ENCODE assay signal across 1 cellular context in the genomic region with DNA sequence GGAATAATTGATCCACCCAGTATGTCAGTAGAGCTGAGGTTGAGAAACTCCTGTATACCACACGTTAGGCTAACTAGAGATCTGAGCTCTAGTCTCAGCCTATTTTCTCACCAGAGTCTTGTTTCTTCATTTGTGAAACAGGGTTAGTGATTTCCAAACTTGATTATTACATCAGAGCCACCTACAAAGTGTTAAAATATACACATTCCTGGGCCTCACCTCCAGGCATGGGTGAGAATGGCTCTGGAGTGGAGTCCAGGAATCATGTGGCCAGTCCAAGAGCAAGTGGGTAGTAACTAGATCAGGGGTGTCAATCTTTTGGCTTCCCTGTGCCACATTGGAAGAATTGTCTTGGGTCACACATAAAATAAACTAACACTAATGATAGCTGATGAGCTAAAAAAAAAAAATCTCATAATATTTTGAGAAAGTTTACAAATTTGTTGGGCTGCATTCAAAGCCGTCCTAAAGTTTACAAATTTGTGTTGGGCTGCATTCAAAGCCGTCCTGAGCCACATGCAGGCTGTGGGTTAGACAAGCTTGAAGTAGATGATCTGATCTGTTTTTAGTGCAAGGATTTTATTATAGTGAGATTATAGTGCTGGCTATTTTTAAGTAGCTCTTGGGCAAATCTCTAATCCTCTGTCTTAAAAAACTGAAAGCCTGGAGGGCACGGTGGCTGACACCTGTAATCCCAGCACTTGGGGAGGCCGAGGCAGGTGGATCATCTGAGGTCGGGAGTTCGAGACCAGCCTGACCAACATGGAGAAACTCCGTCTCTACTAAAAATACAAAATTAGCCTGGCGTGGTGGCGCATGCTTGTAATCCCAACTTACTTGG.
TF ChIP-seq lines count a peak whose summit lies in the region.

No MANE protein-coding gene starts in this region.

TF ChIP-seq in HepG2, 621 proteins besides CTCF, POLR2A, EP300 and RAD21 (continued from another document and continues in another):
- TF ChIP-seq, protein P1, sequence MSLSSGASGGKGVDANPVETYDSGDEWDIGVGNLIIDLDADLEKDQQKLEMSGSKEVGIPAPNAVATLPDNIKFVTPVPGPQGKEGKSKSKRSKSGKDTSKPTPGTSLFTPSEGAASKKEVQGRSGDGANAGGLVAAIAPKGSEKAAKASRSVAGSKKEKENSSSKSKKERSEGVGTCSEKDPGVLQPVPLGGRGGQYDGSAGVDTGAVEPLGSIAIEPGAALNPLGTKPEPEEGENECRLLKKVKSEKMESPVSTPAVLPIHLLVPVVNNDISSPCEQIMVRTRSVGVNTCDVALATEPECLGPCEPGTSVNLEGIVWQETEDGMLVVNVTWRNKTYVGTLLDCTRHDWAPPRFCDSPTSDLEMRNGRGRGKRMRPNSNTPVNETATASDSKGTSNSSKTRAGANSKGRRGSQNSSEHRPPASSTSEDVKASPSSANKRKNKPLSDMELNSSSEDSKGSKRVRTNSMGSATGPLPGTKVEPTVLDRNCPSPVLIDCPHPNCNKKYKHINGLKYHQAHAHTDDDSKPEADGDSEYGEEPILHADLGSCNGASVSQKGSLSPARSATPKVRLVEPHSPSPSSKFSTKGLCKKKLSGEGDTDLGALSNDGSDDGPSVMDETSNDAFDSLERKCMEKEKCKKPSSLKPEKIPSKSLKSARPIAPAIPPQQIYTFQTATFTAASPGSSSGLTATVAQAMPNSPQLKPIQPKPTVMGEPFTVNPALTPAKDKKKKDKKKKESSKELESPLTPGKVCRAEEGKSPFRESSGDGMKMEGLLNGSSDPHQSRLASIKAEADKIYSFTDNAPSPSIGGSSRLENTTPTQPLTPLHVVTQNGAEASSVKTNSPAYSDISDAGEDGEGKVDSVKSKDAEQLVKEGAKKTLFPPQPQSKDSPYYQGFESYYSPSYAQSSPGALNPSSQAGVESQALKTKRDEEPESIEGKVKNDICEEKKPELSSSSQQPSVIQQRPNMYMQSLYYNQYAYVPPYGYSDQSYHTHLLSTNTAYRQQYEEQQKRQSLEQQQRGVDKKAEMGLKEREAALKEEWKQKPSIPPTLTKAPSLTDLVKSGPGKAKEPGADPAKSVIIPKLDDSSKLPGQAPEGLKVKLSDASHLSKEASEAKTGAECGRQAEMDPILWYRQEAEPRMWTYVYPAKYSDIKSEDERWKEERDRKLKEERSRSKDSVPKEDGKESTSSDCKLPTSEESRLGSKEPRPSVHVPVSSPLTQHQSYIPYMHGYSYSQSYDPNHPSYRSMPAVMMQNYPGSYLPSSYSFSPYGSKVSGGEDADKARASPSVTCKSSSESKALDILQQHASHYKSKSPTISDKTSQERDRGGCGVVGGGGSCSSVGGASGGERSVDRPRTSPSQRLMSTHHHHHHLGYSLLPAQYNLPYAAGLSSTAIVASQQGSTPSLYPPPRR (CRISPR knock-in tag; IDR thresholded peaks at IDR 0.05; ENCODE audit: borderline replicate concordance): no peak
- TF ChIP-seq RAD51 (IDR thresholded peaks at IDR 0.05; ENCODE audit: borderline replicate concordance): no peak
- no peak for TF ChIP-seq TFE3 (CRISPR knock-in tag; IDR thresholded peaks at IDR 0.05)
- TF ChIP-seq ZEB1 (IDR thresholded peaks at IDR 0.05; ENCODE audit: insufficient replicate concordance, low read depth): no peak
- TF ChIP-seq SOX5 (CRISPR knock-in tag; IDR thresholded peaks at IDR 0.05; ENCODE audit: borderline replicate concordance): no peak
- TF ChIP-seq, protein P2, sequence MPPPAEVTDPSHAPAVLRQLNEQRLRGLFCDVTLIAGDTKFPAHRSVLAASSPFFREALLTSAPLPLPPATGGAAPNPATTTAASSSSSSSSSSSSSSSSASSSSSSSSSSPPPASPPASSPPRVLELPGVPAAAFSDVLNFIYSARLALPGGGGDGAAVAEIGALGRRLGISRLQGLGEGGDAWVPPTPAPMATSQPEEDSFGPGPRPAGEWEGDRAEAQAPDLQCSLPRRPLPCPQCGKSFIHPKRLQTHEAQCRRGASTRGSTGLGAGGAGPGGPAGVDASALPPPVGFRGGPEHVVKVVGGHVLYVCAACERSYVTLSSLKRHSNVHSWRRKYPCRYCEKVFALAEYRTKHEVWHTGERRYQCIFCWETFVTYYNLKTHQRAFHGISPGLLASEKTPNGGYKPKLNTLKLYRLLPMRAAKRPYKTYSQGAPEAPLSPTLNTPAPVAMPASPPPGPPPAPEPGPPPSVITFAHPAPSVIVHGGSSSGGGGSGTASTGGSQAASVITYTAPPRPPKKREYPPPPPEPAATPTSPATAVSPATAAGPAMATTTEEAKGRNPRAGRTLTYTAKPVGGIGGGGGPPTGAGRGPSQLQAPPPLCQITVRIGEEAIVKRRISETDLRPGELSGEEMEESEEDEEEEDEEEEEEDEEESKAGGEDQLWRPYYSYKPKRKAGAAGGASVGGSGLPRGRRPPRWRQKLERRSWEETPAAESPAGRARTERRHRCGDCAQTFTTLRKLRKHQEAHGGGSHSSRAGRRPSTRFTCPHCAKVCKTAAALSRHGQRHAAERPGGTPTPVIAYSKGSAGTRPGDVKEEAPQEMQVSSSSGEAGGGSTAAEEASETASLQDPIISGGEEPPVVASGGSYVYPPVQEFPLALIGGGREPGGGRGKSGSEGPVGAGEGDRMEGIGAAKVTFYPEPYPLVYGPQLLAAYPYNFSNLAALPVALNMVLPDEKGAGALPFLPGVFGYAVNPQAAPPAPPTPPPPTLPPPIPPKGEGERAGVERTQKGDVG (CRISPR knock-in tag; IDR thresholded peaks at IDR 0.05; ENCODE audit: borderline replicate concordance): no peak
- TF ChIP-seq ELF1 (CRISPR knock-in tag; IDR thresholded peaks at IDR 0.05): no peak
- TF ChIP-seq ZNF83 (CRISPR knock-in tag; IDR thresholded peaks at IDR 0.05; ENCODE audit: borderline replicate concordance): no peak
- no peak for TF ChIP-seq GABPB1 (CRISPR knock-in tag; IDR thresholded peaks at IDR 0.05)
- TF ChIP-seq, protein P3, sequence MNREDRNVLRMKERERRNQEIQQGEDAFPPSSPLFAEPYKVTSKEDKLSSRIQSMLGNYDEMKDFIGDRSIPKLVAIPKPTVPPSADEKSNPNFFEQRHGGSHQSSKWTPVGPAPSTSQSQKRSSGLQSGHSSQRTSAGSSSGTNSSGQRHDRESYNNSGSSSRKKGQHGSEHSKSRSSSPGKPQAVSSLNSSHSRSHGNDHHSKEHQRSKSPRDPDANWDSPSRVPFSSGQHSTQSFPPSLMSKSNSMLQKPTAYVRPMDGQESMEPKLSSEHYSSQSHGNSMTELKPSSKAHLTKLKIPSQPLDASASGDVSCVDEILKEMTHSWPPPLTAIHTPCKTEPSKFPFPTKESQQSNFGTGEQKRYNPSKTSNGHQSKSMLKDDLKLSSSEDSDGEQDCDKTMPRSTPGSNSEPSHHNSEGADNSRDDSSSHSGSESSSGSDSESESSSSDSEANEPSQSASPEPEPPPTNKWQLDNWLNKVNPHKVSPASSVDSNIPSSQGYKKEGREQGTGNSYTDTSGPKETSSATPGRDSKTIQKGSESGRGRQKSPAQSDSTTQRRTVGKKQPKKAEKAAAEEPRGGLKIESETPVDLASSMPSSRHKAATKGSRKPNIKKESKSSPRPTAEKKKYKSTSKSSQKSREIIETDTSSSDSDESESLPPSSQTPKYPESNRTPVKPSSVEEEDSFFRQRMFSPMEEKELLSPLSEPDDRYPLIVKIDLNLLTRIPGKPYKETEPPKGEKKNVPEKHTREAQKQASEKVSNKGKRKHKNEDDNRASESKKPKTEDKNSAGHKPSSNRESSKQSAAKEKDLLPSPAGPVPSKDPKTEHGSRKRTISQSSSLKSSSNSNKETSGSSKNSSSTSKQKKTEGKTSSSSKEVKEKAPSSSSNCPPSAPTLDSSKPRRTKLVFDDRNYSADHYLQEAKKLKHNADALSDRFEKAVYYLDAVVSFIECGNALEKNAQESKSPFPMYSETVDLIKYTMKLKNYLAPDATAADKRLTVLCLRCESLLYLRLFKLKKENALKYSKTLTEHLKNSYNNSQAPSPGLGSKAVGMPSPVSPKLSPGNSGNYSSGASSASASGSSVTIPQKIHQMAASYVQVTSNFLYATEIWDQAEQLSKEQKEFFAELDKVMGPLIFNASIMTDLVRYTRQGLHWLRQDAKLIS (CRISPR knock-in tag; IDR thresholded peaks at IDR 0.05): no peak
- TF ChIP-seq ZHX2 (IDR thresholded peaks at IDR 0.05; ENCODE audit: low read depth): no peak
- no peak for TF ChIP-seq ZHX2 (CRISPR knock-in tag; IDR thresholded peaks at IDR 0.05; ENCODE audit: borderline replicate concordance)
- TF ChIP-seq, protein P4, sequence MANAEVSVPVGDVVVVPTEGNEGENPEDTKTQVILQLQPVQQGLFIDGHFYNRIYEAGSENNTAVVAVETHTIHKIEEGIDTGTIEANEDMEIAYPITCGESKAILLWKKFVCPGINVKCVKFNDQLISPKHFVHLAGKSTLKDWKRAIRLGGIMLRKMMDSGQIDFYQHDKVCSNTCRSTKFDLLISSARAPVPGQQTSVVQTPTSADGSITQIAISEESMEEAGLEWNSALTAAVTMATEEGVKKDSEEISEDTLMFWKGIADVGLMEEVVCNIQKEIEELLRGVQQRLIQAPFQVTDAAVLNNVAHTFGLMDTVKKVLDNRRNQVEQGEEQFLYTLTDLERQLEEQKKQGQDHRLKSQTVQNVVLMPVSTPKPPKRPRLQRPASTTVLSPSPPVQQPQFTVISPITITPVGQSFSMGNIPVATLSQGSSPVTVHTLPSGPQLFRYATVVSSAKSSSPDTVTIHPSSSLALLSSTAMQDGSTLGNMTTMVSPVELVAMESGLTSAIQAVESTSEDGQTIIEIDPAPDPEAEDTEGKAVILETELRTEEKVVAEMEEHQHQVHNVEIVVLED (CRISPR knock-in tag; IDR thresholded peaks at IDR 0.05; ENCODE audit: borderline replicate concordance): no peak
- TF ChIP-seq ZSCAN31 (CRISPR knock-in tag; IDR thresholded peaks at IDR 0.05; ENCODE audit: low read depth): no peak
- no peak for TF ChIP-seq SRF (IDR thresholded peaks at IDR 0.05; ENCODE audit: low read depth, low read length)
- no peak for TF ChIP-seq MATR3 (CRISPR knock-in tag; IDR thresholded peaks at IDR 0.05)
- no peak for TF ChIP-seq ZNF18 (CRISPR knock-in tag; IDR thresholded peaks at IDR 0.05; ENCODE audit: insufficient replicate concordance)
